In the genomic region with DNA sequence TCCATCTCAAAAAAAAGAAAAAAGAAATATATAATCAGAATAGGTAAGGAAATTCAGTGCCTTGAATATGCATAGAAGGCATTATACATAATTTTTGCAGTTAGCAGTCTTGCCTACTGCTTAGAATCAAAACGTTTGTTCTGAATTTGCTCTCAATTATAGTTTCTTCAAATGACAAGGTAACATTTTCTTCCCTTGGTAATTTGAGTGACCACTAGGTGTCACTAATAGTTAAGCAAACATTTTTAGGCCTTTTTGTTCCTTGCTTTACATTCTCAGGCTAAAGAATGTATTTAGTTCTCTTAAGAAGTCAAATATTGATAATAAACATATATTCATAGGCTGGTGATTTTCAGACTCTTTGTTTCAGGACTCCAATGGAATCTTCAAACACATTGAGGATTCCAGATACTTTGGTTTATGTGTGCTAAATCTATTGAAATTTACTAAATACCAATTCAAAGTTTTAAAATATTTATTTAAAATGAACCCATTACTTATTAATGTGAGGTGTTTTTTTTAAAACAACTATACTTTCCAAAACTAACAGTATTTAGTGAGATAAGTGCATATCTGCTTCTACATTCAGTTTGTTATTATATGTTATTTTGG, we compare ENCODE assay signal across 1 cellular context.
TF ChIP-seq lines count a peak whose summit lies in the region.

No MANE protein-coding gene starts in this region.

TF ChIP-seq in H1, 55 proteins besides CTCF, POLR2A, EP300 and RAD21:
- TF ChIP-seq RXRA (IDR thresholded peaks at IDR 0.05; ENCODE audit: insufficient read depth, low read depth, low read length) (no peak), KDM5A (IDR thresholded peaks at IDR 0.05; ENCODE audit: low read length) (no peak), CBX8 (IDR thresholded peaks at IDR 0.05; ENCODE audit: borderline replicate concordance, low read depth, low read length) (no peak), CHD1 (IDR thresholded peaks at IDR 0.05; ENCODE audit: low read depth, low read length) (no peak), EZH2 (IDR thresholded peaks at IDR 0.05; ENCODE audit: low read depth, low read length, severe bottlenecking) (no peak), SIX5 (IDR thresholded peaks at IDR 0.05; ENCODE audit: low read depth, low read length) (no peak), SUZ12 (IDR thresholded peaks at IDR 0.05; ENCODE audit: low read length) (no peak), SP2 (IDR thresholded peaks at IDR 0.05; ENCODE audit: low read length) (no peak), BCL11A (IDR thresholded peaks at IDR 0.05; ENCODE audit: low read depth in 2 of 2, low read length in 2 of 2) (no peak), HDAC6 (IDR thresholded peaks at IDR 0.05; ENCODE audit: low read depth, low read length) (no peak), TCF12 (IDR thresholded peaks at IDR 0.05; ENCODE audit: low read depth, low read length) (no peak), YY1 (IDR thresholded peaks at IDR 0.05; ENCODE audit: low read depth, low read length) (no peak)
- TF ChIP-seq, protein P1, sequence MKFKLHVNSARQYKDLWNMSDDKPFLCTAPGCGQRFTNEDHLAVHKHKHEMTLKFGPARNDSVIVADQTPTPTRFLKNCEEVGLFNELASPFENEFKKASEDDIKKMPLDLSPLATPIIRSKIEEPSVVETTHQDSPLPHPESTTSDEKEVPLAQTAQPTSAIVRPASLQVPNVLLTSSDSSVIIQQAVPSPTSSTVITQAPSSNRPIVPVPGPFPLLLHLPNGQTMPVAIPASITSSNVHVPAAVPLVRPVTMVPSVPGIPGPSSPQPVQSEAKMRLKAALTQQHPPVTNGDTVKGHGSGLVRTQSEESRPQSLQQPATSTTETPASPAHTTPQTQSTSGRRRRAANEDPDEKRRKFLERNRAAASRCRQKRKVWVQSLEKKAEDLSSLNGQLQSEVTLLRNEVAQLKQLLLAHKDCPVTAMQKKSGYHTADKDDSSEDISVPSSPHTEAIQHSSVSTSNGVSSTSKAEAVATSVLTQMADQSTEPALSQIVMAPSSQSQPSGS (IDR thresholded peaks at IDR 0.05; ENCODE audit: low read length) = no peak
